10 cellular contexts compared by ENCODE assay signal in the genomic region with DNA sequence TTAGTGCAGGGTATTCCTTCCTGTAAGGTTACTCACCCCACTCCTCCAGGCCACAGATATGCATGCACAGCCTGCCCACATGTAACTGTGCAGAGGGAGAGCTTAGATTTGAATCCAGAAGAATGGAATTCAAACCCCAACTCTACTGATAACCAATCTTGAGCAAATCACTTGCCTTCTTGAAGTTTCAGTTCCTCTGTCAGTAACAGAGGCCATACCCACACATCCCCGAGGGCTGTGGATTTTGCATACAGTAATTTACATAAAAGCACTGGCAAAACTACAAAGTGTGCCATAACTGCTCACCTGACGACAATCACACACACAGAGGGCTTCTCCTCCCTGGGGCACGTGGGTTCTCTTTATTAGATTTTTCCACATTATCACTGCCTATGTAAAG. TPM values are rescaled to one million over a fixed set of nuclear protein-coding genes. Genes with fewer than 3 reads are reported as not detected.
DNase-seq lines count a peak whose midpoint lies in the region; ATAC-seq and TF ChIP-seq lines count a peak whose summit lies in the region.
"Had no signal": no experiment of that assay in that cellular context is flagged by ENCODE, and none has a peak within 500 bp of the region (broad histone marks: within the 10 kb centered on the region; RNA-seq: fewer than 3 reads in every experiment).

No MANE protein-coding gene starts in this region.

- peaks cover 84% of the 10 kb centered on the region for H3K36me3 Mint-ChIP-seq in T-helper 2 cell treated with Interferon-gamma antibody and Interleukin-4, amounts not matched to agents 5 μg/mL and 100 μg/mL, for 36 hours (ENCODE audit: low read depth)
- no peaks in the 10 kb centered on the region for H3K36me3 Mint-ChIP-seq in endodermal cell (ENCODE audit: low read depth)
- H3K36me3 Mint-ChIP-seq: brain had no signal

- no peaks in the 10 kb centered on the region for H3K9me3 Mint-ChIP-seq in T-helper 2 cell treated with Interferon-gamma antibody and Interleukin-4, amounts not matched to agents 5 μg/mL and 100 μg/mL, for 36 hours
- no peaks in the 10 kb centered on the region for H3K9me3 Mint-ChIP-seq in endodermal cell
- H3K9me3 Mint-ChIP-seq: brain had no signal

- WGBS in endodermal cell (ENCODE audit: insufficient coverage in 1 of 2, insufficient read length in 1 of 2), 2 experiments = 90 to 100% methylated on average over 2 to 3 of the region's 3 CpGs

- H3K36me3 ChIP-seq in endodermal cell (ENCODE audit: control insufficient read depth, insufficient read depth, low read length) = no peaks in the 10 kb centered on the region

- peaks cover 70% of the 10 kb centered on the region for H3K4me1 Mint-ChIP-seq in T-helper 2 cell treated with Interferon-gamma antibody and Interleukin-4, amounts not matched to agents 5 μg/mL and 100 μg/mL, for 36 hours (ENCODE audit: low read depth)
- peaks cover 17% of the 10 kb centered on the region for H3K4me1 Mint-ChIP-seq in endodermal cell

- H3K27ac Mint-ChIP-seq in T-helper 2 cell treated with Interferon-gamma antibody and Interleukin-4, amounts not matched to agents 5 μg/mL and 100 μg/mL, for 36 hours = peak overlapping the region; percentile 86
- no peak overlapping the region for H3K27ac Mint-ChIP-seq in endodermal cell
- H3K27ac Mint-ChIP-seq: brain had no signal

- H3K27me3 ChIP-seq in endodermal cell (ENCODE audit: control insufficient read depth, insufficient read depth, low read length, poor library complexity, severe bottlenecking) = no peaks in the 10 kb centered on the region

- no peaks in the 10 kb centered on the region for H3K27me3 Mint-ChIP-seq in T-helper 2 cell treated with Interferon-gamma antibody and Interleukin-4, amounts not matched to agents 5 μg/mL and 100 μg/mL, for 36 hours (ENCODE audit: low read depth)
- H3K27me3 Mint-ChIP-seq in endodermal cell (ENCODE audit: insufficient read depth) = peaks cover 8% of the 10 kb centered on the region

- ATAC-seq in GM19043 (IDR thresholded peaks at IDR 0.05; ENCODE audit: low read depth, unreplicated experiment) (peak; percentile 94), HG03060 (IDR thresholded peaks at IDR 0.05; ENCODE audit: low read depth, unreplicated experiment) (peak; percentile 97)
- ATAC-seq: left lobe of liver had no signal

- H3K9me3 ChIP-seq in endodermal cell (ENCODE audit: control insufficient read depth, low read length) = no peaks in the 10 kb centered on the region

- H3K27ac ChIP-seq in endodermal cell (ENCODE audit: low read depth, low read length) = no peak overlapping the region

- H3K4me3 ChIP-seq in foreskin fibroblast (ENCODE audit: low read depth in 1 of 2, low read length in 2 of 2) = no peak overlapping the region
- H3K4me3 ChIP-seq in endodermal cell (ENCODE audit: low read length) = no peak overlapping the region

- no peaks in the 10 kb centered on the region for H3K4me1 ChIP-seq in endodermal cell (ENCODE audit: control insufficient read depth, insufficient read depth, low read length)

- TF ChIP-seq CTCF in foreskin fibroblast (IDR thresholded peaks at IDR 0.05; ENCODE audit: low read depth, low read length) = no peak
- TF ChIP-seq CTCF in endodermal cell (conservative IDR thresholded peaks at IDR 0.05) = no peak

- H3K9ac ChIP-seq in endodermal cell (ENCODE audit: extremely low read depth, low read length, poor library complexity, severe bottlenecking) = no peak overlapping the region

- H3K4me3 Mint-ChIP-seq in T-helper 2 cell treated with Interferon-gamma antibody and Interleukin-4, amounts not matched to agents 5 μg/mL and 100 μg/mL, for 36 hours = peak overlapping the region; percentile 71
- no peak overlapping the region for H3K4me3 Mint-ChIP-seq in endodermal cell
- H3K4me3 Mint-ChIP-seq: brain had no signal

- DNase-seq in CD1c-positive myeloid dendritic cell (ENCODE audit: extremely low spot score) = peak; percentile 43
- DNase-seq in T-helper 2 cell treated with Interferon-gamma antibody and Interleukin-4, amounts not matched to agents 5 μg/mL and 100 μg/mL, for 36 hours (ENCODE audit: low spot score) = peak; percentile 67
- DNase-seq in foreskin fibroblast = no peak
- no peak for DNase-seq in NCI-H2081 (lab: John Stamatoyannopoulos, UW)
- DNase-seq in NCI-H345 (lab: John Stamatoyannopoulos, UW) = no peak
- no peak for DNase-seq in endodermal cell

RNA-seq across cellular contexts. Expression of a gene that starts 18.7 kb away (rescaled TPM):
- total RNA-seq in endodermal cell = under 1 TPM; 0.46 to 0.55 TPM
- polyA plus RNA-seq in endodermal cell (2013, experiment 1 of 2) = 0.36 TPM
- 0.50 TPM for polyA plus RNA-seq in endodermal cell (2013, experiment 2 of 2)

RNA-seq across cellular contexts. Expression of a gene that starts 53.9 kb away (rescaled TPM):
- total RNA-seq in endodermal cell = 10 to 100 TPM; 19.0 to 19.7 TPM
- polyA plus RNA-seq in endodermal cell (2013, experiment 1 of 2) = 29.6 TPM
- 28.2 TPM for polyA plus RNA-seq in endodermal cell (2013, experiment 2 of 2)

Comparison
In these comparisons a context has a peak if more than half of its experiments do, and no peak if none do; other contexts are left out.
1. DNase-seq: peak in CD1c-positive myeloid dendritic cell (single experiment) and T-helper 2 cell treated with Interferon-gamma antibody and Interleukin-4, amounts not matched to agents 5 μg/mL and 100 μg/mL, for 36 hours (single experiment); none in foreskin fibroblast (0 of 2), NCI-H2081 (0 of 2), NCI-H345 (single experiment) and endodermal cell (single experiment).